ENCODE assay signal across 1 cellular context in the genomic region with DNA sequence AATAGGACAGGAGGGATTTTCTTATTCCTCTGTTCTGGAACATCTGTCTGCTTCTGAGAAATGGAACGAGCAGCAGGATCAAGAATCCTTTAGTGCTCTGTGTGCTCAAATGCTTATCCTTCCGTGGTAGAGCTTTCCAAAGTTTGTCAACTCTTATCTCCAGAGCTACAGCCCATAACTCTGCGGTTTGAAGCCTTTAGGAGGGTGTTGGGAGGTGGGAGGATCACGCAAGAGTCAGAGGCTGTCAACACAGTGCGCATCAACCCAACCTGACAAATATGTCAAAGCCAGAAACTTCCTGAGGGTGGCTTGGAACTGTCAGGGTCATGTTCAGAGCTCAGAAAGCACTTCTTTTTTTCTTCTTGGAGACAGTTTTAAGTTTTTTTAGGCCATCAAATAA.
TF ChIP-seq lines count a peak whose summit lies in the region.

No MANE protein-coding gene starts in this region.

TF ChIP-seq in K562, 482 proteins besides CTCF, POLR2A, EP300 and RAD21 (continued from another document):
- TF ChIP-seq, protein P1, sequence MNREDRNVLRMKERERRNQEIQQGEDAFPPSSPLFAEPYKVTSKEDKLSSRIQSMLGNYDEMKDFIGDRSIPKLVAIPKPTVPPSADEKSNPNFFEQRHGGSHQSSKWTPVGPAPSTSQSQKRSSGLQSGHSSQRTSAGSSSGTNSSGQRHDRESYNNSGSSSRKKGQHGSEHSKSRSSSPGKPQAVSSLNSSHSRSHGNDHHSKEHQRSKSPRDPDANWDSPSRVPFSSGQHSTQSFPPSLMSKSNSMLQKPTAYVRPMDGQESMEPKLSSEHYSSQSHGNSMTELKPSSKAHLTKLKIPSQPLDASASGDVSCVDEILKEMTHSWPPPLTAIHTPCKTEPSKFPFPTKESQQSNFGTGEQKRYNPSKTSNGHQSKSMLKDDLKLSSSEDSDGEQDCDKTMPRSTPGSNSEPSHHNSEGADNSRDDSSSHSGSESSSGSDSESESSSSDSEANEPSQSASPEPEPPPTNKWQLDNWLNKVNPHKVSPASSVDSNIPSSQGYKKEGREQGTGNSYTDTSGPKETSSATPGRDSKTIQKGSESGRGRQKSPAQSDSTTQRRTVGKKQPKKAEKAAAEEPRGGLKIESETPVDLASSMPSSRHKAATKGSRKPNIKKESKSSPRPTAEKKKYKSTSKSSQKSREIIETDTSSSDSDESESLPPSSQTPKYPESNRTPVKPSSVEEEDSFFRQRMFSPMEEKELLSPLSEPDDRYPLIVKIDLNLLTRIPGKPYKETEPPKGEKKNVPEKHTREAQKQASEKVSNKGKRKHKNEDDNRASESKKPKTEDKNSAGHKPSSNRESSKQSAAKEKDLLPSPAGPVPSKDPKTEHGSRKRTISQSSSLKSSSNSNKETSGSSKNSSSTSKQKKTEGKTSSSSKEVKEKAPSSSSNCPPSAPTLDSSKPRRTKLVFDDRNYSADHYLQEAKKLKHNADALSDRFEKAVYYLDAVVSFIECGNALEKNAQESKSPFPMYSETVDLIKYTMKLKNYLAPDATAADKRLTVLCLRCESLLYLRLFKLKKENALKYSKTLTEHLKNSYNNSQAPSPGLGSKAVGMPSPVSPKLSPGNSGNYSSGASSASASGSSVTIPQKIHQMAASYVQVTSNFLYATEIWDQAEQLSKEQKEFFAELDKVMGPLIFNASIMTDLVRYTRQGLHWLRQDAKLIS (CRISPR knock-in tag; IDR thresholded peaks at IDR 0.05): no peak
- no peak for TF ChIP-seq YY1 (IDR thresholded peaks at IDR 0.05; ENCODE audit: borderline replicate concordance in 1 of 3, control insufficient read depth in 1 of 3, extremely low read depth in 1 of 3, insufficient read depth in 3 of 3, insufficient read length in 1 of 3, insufficient replicate concordance in 2 of 3, low read depth in 1 of 3, low read length in 2 of 3)
- no peak for TF ChIP-seq ZNF23 (CRISPR knock-in tag; IDR thresholded peaks at IDR 0.05)
- TF ChIP-seq ZNF780A (CRISPR knock-in tag; IDR thresholded peaks at IDR 0.05): no peak
- TF ChIP-seq ZNF583 (CRISPR knock-in tag; IDR thresholded peaks at IDR 0.05): no peak
- no peak for TF ChIP-seq MTA1 (IDR thresholded peaks at IDR 0.05; ENCODE audit: borderline replicate concordance)
- no peak for TF ChIP-seq NR1H2 (CRISPR knock-in tag; IDR thresholded peaks at IDR 0.05)
- no peak for TF ChIP-seq SMAD1 (IDR thresholded peaks at IDR 0.05; ENCODE audit: low read depth, low read length, partially characterized antibody)
- TF ChIP-seq, protein P2, sequence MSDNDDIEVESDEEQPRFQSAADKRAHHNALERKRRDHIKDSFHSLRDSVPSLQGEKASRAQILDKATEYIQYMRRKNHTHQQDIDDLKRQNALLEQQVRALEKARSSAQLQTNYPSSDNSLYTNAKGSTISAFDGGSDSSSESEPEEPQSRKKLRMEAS (CRISPR knock-in tag; IDR thresholded peaks at IDR 0.05): no peak
- TF ChIP-seq MECOM (CRISPR knock-in tag; IDR thresholded peaks at IDR 0.05): peak; percentile 83; the same call in 1 of the 2 replicates
- no peak for TF ChIP-seq SRSF9 (IDR thresholded peaks at IDR 0.05; ENCODE audit: borderline replicate concordance, low read depth, low read length)
- peak; percentile 82; the same call in 1 of the 2 replicates for TF ChIP-seq CBFB (CRISPR knock-in tag; IDR thresholded peaks at IDR 0.05)
- TF ChIP-seq ZKSCAN1 (IDR thresholded peaks at IDR 0.05; ENCODE audit: low read depth, low read length): no peak
- TF ChIP-seq ZNF79 (CRISPR knock-in tag; IDR thresholded peaks at IDR 0.05; ENCODE audit: low read depth): no peak
- no peak for TF ChIP-seq ETS2 (tag; IDR thresholded peaks at IDR 0.05; ENCODE audit: borderline replicate concordance, poor library complexity, severe bottlenecking)
- TF ChIP-seq POLR2G (IDR thresholded peaks at IDR 0.05; ENCODE audit: low read depth, low read length): no peak
- TF ChIP-seq ZNF764 (CRISPR knock-in tag; IDR thresholded peaks at IDR 0.05; ENCODE audit: low read depth): no peak
- no peak for TF ChIP-seq ZNF586 (CRISPR knock-in tag; conservative IDR thresholded peaks at IDR 0.05)
- no peak for TF ChIP-seq ZNF445 (CRISPR knock-in tag; IDR thresholded peaks at IDR 0.05; ENCODE audit: low read depth)
- no peak for TF ChIP-seq SAFB2 (IDR thresholded peaks at IDR 0.05; ENCODE audit: borderline replicate concordance, low read depth, low read length, severe bottlenecking)
- no peak for TF ChIP-seq NFIX (CRISPR knock-in tag; IDR thresholded peaks at IDR 0.05; ENCODE audit: low read depth)
- no peak for TF ChIP-seq ZNF175 (CRISPR knock-in tag; IDR thresholded peaks at IDR 0.05; ENCODE audit: low read depth)
- TF ChIP-seq, protein P3, sequence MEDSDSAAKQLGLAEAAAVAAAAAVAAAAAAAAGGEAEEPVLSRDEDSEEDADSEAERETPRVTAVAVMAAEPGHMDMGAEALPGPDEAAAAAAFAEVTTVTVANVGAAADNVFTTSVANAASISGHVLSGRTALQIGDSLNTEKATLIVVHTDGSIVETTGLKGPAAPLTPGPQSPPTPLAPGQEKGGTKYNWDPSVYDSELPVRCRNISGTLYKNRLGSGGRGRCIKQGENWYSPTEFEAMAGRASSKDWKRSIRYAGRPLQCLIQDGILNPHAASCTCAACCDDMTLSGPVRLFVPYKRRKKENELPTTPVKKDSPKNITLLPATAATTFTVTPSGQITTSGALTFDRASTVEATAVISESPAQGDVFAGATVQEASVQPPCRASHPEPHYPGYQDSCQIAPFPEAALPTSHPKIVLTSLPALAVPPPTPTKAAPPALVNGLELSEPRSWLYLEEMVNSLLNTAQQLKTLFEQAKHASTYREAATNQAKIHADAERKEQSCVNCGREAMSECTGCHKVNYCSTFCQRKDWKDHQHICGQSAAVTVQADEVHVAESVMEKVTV (CRISPR knock-in tag; IDR thresholded peaks at IDR 0.05): no peak
